Comparison of ENCODE assay signal across 1 cellular context in the genomic region with DNA sequence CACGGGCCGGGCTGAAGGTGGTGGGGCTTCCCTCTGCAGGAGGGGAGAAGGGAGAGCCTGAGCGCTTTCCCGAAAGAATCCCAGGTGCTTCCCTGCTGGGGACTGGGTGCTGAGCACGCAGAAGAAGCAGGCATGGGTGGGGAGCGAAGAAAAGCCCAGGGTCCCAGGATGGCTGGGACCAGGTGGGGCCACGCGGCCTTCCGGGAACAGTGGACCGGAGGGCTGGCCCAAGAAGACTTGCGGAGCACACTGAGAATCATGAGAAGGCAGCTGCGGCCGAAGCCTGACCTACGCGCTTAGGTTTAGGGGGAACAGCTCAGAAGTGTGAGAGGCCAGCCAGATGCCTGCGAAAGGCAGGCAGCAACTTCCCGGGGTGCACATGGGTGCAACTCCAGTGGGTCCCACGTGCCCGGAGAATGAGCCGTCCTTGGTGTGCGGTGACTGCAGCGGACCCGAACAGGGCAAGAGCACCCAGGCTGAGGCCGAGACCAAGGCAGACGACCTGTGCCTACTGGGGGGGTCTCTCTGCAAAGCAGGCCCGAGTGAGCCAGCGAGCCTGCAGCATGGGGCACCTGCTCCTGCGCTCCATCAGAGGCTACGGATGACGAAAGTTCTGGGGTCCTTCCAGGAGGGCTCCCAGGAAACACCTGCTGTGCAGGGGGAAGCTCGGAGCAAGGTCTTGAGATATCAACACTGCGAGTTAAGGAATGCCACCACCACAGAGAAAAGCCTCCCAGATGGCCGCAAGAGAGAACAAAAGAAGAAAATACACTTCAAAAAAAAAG.
TF ChIP-seq lines count a peak whose summit lies in the region.

No MANE protein-coding gene starts in this region.

TF ChIP-seq in SK-N-SH, 30 proteins besides CTCF, POLR2A, EP300 and RAD21 (continued from another document):
- no peak for TF ChIP-seq RFX5 (IDR thresholded peaks at IDR 0.05; ENCODE audit: low read length)
